ENCODE assay signal across 24 cellular contexts in the genomic region with DNA sequence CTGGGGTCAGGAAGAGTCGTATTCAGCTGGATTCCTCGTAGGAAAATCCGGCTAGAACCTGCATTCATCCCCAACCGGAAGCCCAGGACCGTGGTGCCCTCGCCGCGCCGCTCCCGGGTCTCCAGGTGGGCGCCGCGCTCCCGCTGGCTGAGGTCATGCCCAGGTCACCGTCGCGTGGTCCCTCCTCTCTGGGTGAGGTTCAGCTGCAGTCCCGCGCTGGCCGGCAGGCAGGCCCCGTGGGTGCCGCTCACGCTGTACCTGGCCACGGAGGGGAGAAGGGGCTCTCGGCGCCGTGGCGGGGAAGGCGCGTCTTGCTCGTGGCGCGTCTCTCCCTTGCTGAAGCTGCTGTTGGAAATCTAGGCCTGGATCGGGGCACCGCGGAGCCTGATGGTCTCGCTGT. TPM values are rescaled to one million over a fixed set of nuclear protein-coding genes. Genes with fewer than 3 reads are reported as not detected.
DNase-seq lines count a peak whose midpoint lies in the region; ATAC-seq and TF ChIP-seq lines count a peak whose summit lies in the region.
"Had no signal": no experiment of that assay in that cellular context is flagged by ENCODE, and none has a peak within 500 bp of the region (broad histone marks: within the 10 kb centered on the region; RNA-seq: fewer than 3 reads in every experiment).

No MANE protein-coding gene starts in this region.

- H4K20me1 ChIP-seq in H9 (ENCODE audit: control insufficient read depth, insufficient read depth, insufficient read length), result no peaks in the 10 kb centered on the region

- H3K4me1 ChIP-seq in H9 (ENCODE audit: insufficient read depth, low read length), result no peaks in the 10 kb centered on the region
- no peaks in the 10 kb centered on the region for H3K4me1 ChIP-seq in mesenchymal stem cell (ENCODE audit: control insufficient read depth, insufficient read depth, low read depth, low read length)
- H3K4me1 ChIP-seq: SJSA1 had no signal

- peak; percentile 34 for DNase-seq in H9
- peak; percentile 32 for DNase-seq in ecto neural progenitor cell (ENCODE audit: low spot score)
- no peak for DNase-seq in mesenchymal stem cell
- peak; percentile 63 for DNase-seq in type B pancreatic cell (ENCODE audit: extremely low spot score, unreplicated experiment)
- DNase-seq in activated CD4-positive, alpha-beta T cell treated with anti-CD3 and anti-CD28 coated beads for 1 hour, result no peak
- DNase-seq in HT-29 (ENCODE audit: low spot score), result no peak
- DNase-seq: C1 segment of cervical spinal cord; CD4-positive, alpha-beta memory T cell; COR-L47; MM.1S; NCI-H1694; NCI-H2029 treated with DMSO at 0.1 percent for 48 hours; NCI-H446 treated with DMSO at 0.1 percent for 48 hours; NCI-H526; PC-9; Right ventricle myocardium superior had no signal

- no peaks in the 10 kb centered on the region for H3K23me2 ChIP-seq in H9 (ENCODE audit: insufficient read length, low read depth, low read length, poor library complexity, severe bottlenecking)

- no peak overlapping the region for H3K4me3 ChIP-seq in mesenchymal stem cell (ENCODE audit: insufficient read depth in 1 of 2, low read depth in 1 of 2, low read length in 2 of 2)
- H3K4me3 ChIP-seq: PC-9, SJSA1 had no signal

- H3K27me3 ChIP-seq in H9 (ENCODE audit: insufficient read depth, low read length) (no peaks in the 10 kb centered on the region), mesenchymal stem cell (ENCODE audit: control insufficient read depth in 1 of 2, insufficient read depth in 1 of 2, low read length in 2 of 2) (peaks cover 13 to 55% of the 10 kb centered on the region in 2 experiments)

- H3K18ac ChIP-seq in H9 (ENCODE audit: insufficient read length, low read depth, low read length) (no peak overlapping the region), mesenchymal stem cell (ENCODE audit: low read depth in 1 of 2, low read length in 2 of 2) (peak overlapping the region; percentile 16 to 37)

- no peak for ATAC-seq in HG03135 (IDR thresholded peaks at IDR 0.05; ENCODE audit: unreplicated experiment)

- H3K36me3 Mint-ChIP-seq in H9 (ENCODE audit: insufficient read depth in 1 of 3, low read depth in 3 of 3) (peaks cover 0 to 4% (median 0%) of the 10 kb centered on the region in 3 experiments; a peak in 2 of 7 replicates), type B pancreatic cell (no peaks in the 10 kb centered on the region)
- H3K36me3 Mint-ChIP-seq: CD4-positive, alpha-beta memory T cell; IgD-negative memory B cell had no signal

- no peak overlapping the region for H3T11ph ChIP-seq in H9 (ENCODE audit: low read length)

- no peak overlapping the region for H4K5ac ChIP-seq in H9 (ENCODE audit: insufficient read length, low read depth, low read length)

- H3K36me3 ChIP-seq in mesenchymal stem cell (ENCODE audit: control insufficient read depth in 1 of 2, insufficient read depth in 2 of 2, low read depth in 1 of 2, low read length in 2 of 2), result no peaks in the 10 kb centered on the region
- H3K36me3 ChIP-seq: SJSA1 had no signal

- H4K8ac ChIP-seq in H9 (replicated peaks; ENCODE audit: insufficient read length, low read depth, low read length), result no peak overlapping the region
- peak overlapping the region; percentile 39 for H4K8ac ChIP-seq in mesenchymal stem cell (ENCODE audit: low read length)

- H2AK5ac ChIP-seq in H9 (ENCODE audit: insufficient read length, low read length) (no peak overlapping the region), mesenchymal stem cell (ENCODE audit: low read length, severe bottlenecking) (no peak overlapping the region)

- H3K4me2 ChIP-seq in H9 (ENCODE audit: insufficient read depth, insufficient read length, low read length) (no peak overlapping the region), mesenchymal stem cell (ENCODE audit: low read length, poor library complexity, severe bottlenecking) (no peak overlapping the region)
- H3K4me2 ChIP-seq: KMS-11, PC-9 had no signal

- no peaks in the 10 kb centered on the region for H3K79me2 ChIP-seq in H9 (ENCODE audit: insufficient read depth, low read length)

- no peak overlapping the region for H3K27ac Mint-ChIP-seq in H9
- H3K27ac Mint-ChIP-seq in type B pancreatic cell, result no peak overlapping the region
- H3K27ac Mint-ChIP-seq: CD4-positive, alpha-beta memory T cell; IgD-negative memory B cell had no signal

- H3K27ac ChIP-seq in H9 (ENCODE audit: insufficient read length, low read depth, low read length), result no peak overlapping the region
- no peak overlapping the region for H3K27ac ChIP-seq in mesenchymal stem cell (ENCODE audit: low read length, poor library complexity, severe bottlenecking)
- H3K27ac ChIP-seq: KMS-11, PC-9, SJSA1 had no signal

- H2BK15ac ChIP-seq in H9 (ENCODE audit: low read depth, low read length) (no peak overlapping the region), mesenchymal stem cell (ENCODE audit: low read depth, poor library complexity, severe bottlenecking) (peak overlapping the region; percentile 17)

- H2BK12ac ChIP-seq in H9 (ENCODE audit: insufficient read length, low read depth, low read length) (no peak overlapping the region), mesenchymal stem cell (ENCODE audit: low read length in 2 of 2) (no peak overlapping the region)

- H3K4me3 Mint-ChIP-seq in H9 (no peak overlapping the region), type B pancreatic cell (no peak overlapping the region)
- H3K4me3 Mint-ChIP-seq: CD4-positive, alpha-beta memory T cell; IgD-negative memory B cell had no signal

- H2BK120ac ChIP-seq in H9 (ENCODE audit: low read depth, low read length, poor library complexity, severe bottlenecking) (no peak overlapping the region), mesenchymal stem cell (ENCODE audit: low read depth, low read length) (no peak overlapping the region)

- H2AFZ ChIP-seq in H9 (ENCODE audit: low read length) (no peak overlapping the region), mesenchymal stem cell (ENCODE audit: low read depth, low read length) (no peak overlapping the region)
- H2AFZ ChIP-seq: PC-9 had no signal

- no peak overlapping the region for H3K56ac ChIP-seq in H9 (ENCODE audit: insufficient read length, low read depth, low read length)

- H4K91ac ChIP-seq in H9 (ENCODE audit: insufficient read length, low read depth, low read length) (no peak overlapping the region), mesenchymal stem cell (ENCODE audit: low read length) (peak overlapping the region; percentile 86)

- H3K9me3 Mint-ChIP-seq in H9 (peaks cover 0 to 3% of the 10 kb centered on the region in 2 experiments; a peak in 3 of 5 replicates), type B pancreatic cell (no peaks in the 10 kb centered on the region)

- H3K4me1 Mint-ChIP-seq in H9 (no peaks in the 10 kb centered on the region), type B pancreatic cell (ENCODE audit: unreplicated experiment) (no peaks in the 10 kb centered on the region)
- H3K4me1 Mint-ChIP-seq: CD4-positive, alpha-beta memory T cell; IgD-negative memory B cell had no signal

- no peak overlapping the region for H2BK20ac ChIP-seq in H9 (ENCODE audit: low read depth, low read length, poor library complexity, severe bottlenecking)

- H3K27me3 Mint-ChIP-seq in H9 (ENCODE audit: low read depth) (peaks cover 5% of the 10 kb centered on the region), type B pancreatic cell (peaks cover 47% of the 10 kb centered on the region)

- no peak overlapping the region for H3K14ac ChIP-seq in H9 (ENCODE audit: insufficient read depth, low read length)
- H3K14ac ChIP-seq in mesenchymal stem cell (ENCODE audit: low read length in 2 of 2), result peak overlapping the region in 1 of 2 experiments; percentile 49

- H3K9ac ChIP-seq in H9 (ENCODE audit: extremely low read depth, insufficient read length, low read length) (no peak overlapping the region), mesenchymal stem cell (ENCODE audit: low read length) (no peak overlapping the region)
- H3K9ac ChIP-seq: KMS-11 had no signal

- H3K23ac ChIP-seq in H9 (ENCODE audit: insufficient read length, low read depth, low read length) (no peak overlapping the region), mesenchymal stem cell (ENCODE audit: low read length in 2 of 2) (no peak overlapping the region)

- WGBS in H9 (ENCODE audit: extremely low coverage, insufficient read length, low lambda C conversion rate), result no CpG with 5 or more reads among the region's 37 CpGs
- 95% methylated on average over 35 of the region's 37 CpGs for WGBS in mesenchymal stem cell

- TF ChIP-seq CTCF in H9 (conservative IDR thresholded peaks at IDR 0.05) (no peak), type B pancreatic cell (conservative IDR thresholded peaks at IDR 0.05) (no peak)

- H3K4ac ChIP-seq in H9 (ENCODE audit: low read depth, low read length) (no peak overlapping the region), mesenchymal stem cell (ENCODE audit: low read depth in 1 of 2, low read length in 2 of 2) (peak overlapping the region in 1 of 2 experiments; percentile 25)

- H3K9me3 ChIP-seq in H9 (ENCODE audit: control insufficient read depth, low read depth, low read length), result no peaks in the 10 kb centered on the region
- peaks cover 24% of the 10 kb centered on the region for H3K9me3 ChIP-seq in mesenchymal stem cell (ENCODE audit: control insufficient read depth, low read length)

- H3K79me1 ChIP-seq in H9 (ENCODE audit: insufficient read depth, low read depth, low read length, poor library complexity, severe bottlenecking) (no peaks in the 10 kb centered on the region), mesenchymal stem cell (replicated peaks; ENCODE audit: low read length, poor library complexity, severe bottlenecking) (no peaks in the 10 kb centered on the region)

- H2BK5ac ChIP-seq in H9 (ENCODE audit: insufficient read length, low read length), result no peak overlapping the region
- H2BK5ac ChIP-seq in mesenchymal stem cell (ENCODE audit: low read depth, low read length, poor library complexity, severe bottlenecking), result no peak overlapping the region

RNA-seq across cellular contexts. Expression of a gene that starts 44.5 kb away (rescaled TPM):
- total RNA-seq in H9 (2021) (not detected in 2 replicates), type B pancreatic cell (ENCODE audit: low replicate concordance) (0.12 and 0.95 TPM in 2 replicates)
- 0.01 TPM for polyA plus RNA-seq in mesenchymal stem cell (2013, experiment 1 of 2)
- polyA plus RNA-seq in mesenchymal stem cell (2013, experiment 2 of 2), result 0.01 TPM
- not detected in 2 replicates for total RNA-seq in HT-29 (2014; rRNA removed; shearing (Covaris generic))
- total RNA-seq: A673; CD4-positive, alpha-beta memory T cell; Daoy; G401; PC-9; Right ventricle myocardium superior; RPMI7951; SJSA1 had no signal
- polyA plus RNA-seq: CD4-positive, alpha-beta memory T cell; IgD-negative memory B cell had no signal

RNA-seq across cellular contexts. Expression of a gene that starts 53.6 kb away (rescaled TPM):
- total RNA-seq in H9 (2021) (0.61 and 0.79 TPM in 2 replicates), type B pancreatic cell (ENCODE audit: low replicate concordance) (0.87 and 1.1 TPM in 2 replicates)
- 11.9 TPM for polyA plus RNA-seq in mesenchymal stem cell (2013, experiment 1 of 2)
- 11.4 TPM for polyA plus RNA-seq in mesenchymal stem cell (2013, experiment 2 of 2)
- total RNA-seq in HT-29 (2014; rRNA removed; shearing (Covaris generic)), result 0.81 and 3.4 TPM in 2 replicates
- total RNA-seq: G401, PC-9, SJSA1 had no signal

Comparison
In these comparisons a context has a peak if more than half of its experiments do, and no peak if none do; other contexts are left out.
1. DNase-seq: peak in H9 (single experiment), ecto neural progenitor cell (single experiment) and type B pancreatic cell (single experiment); none in mesenchymal stem cell (single experiment), activated CD4-positive, alpha-beta T cell treated with anti-CD3 and anti-CD28 coated beads for 1 hour (single experiment) and HT-29 (single experiment).